ENCODE assay signal across 10 cellular contexts in genomic region chr20:46677608-46678007, GRCh38. TPM values are rescaled to one million over a fixed set of nuclear protein-coding genes. Genes with fewer than 3 reads are reported as not detected.
"Had no signal": no experiment of that assay in that cellular context is flagged by ENCODE, and none has a peak within 500 bp of the region (broad histone marks: within the 10 kb centered on the region; RNA-seq: fewer than 3 reads in every experiment).

No MANE protein-coding gene starts in this region.

- H3K4me3 ChIP-seq: GM23338 had no signal

- H3K4me2 ChIP-seq: GM23338, KMS-11 had no signal

- H2AFZ ChIP-seq: GM23338 had no signal

- FAIRE-seq: H1, H54, HTR-8/SVneo had no signal

- ATAC-seq: GM23338 had no signal

- DNase-seq: H9, HCEC 1CT, IMR-90, KBM-7 had no signal

- H3K9ac ChIP-seq: KMS-11 had no signal

- H3K27ac ChIP-seq: KMS-11 had no signal

RNA-seq across cellular contexts. Expression of gene SLC13A3, which starts 26.3 kb away (rescaled TPM):
- total RNA-seq: HT-29 had no signal
